8 cellular contexts compared by ENCODE assay signal in the genomic region with DNA sequence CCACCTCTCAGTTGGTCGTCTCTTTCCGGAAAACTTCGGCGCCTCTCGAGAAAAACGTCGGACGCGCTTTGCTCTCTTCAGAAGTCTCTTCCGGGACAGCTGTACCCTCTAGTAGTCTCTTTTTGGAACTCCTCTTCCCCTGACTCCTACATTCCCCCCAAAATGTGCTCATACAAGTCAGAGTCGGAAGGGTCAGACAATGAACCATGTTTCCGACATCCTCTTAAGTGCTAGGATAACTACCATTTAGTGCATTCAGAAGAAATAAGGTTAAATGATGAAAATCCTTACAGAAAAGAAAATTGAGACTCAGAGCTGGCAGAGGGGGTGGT. TPM values are rescaled to one million over a fixed set of nuclear protein-coding genes. Genes with fewer than 3 reads are reported as not detected.
A peak's percentile ranks its signal among the peaks of the same experiment; 100 is the strongest.
DNase-seq lines count a peak whose midpoint lies in the region; ATAC-seq and TF ChIP-seq lines count a peak whose summit lies in the region.

No MANE protein-coding gene starts in this region.

- peak overlapping the region; percentile 84 to 91 for H3K4me3 Mint-ChIP-seq in activated T-cell treated with anti-CD3 and anti-CD28 coated beads, Interleukin-2, amount 50 U/mL, for 72 hours

- peaks cover 9 to 13% of the 10 kb centered on the region in 2 donors for H3K36me3 Mint-ChIP-seq in activated T-cell treated with anti-CD3 and anti-CD28 coated beads, Interleukin-2, amount 50 U/mL, for 72 hours (ENCODE audit: insufficient read depth in 2 of 2)

- no peak for TF ChIP-seq RAD21 in liver (IDR thresholded peaks at IDR 0.05)

- no peaks in the 10 kb centered on the region for H3K9me3 Mint-ChIP-seq in activated T-cell treated with anti-CD3 and anti-CD28 coated beads, Interleukin-2, amount 50 U/mL, for 72 hours

- H3K27ac ChIP-seq in ascending aorta (peak overlapping the region; percentile 84 to 89), liver (ENCODE audit: low read depth in 1 of 2, low read length in 2 of 2) (peak overlapping the region; percentile 96), tibial nerve (peak overlapping the region; percentile 70 to 95 (median 84))

- peaks cover 55% of the 10 kb centered on the region for H3K4me1 Mint-ChIP-seq in activated T-cell treated with anti-CD3 and anti-CD28 coated beads, Interleukin-2, amount 50 U/mL, for 72 hours (ENCODE audit: low read depth)

- H3K27me3 Mint-ChIP-seq in activated T-cell treated with anti-CD3 and anti-CD28 coated beads, Interleukin-2, amount 50 U/mL, for 72 hours (ENCODE audit: low read depth), result no peaks in the 10 kb centered on the region

- TF ChIP-seq EP300 in tibial nerve (IDR thresholded peaks at IDR 0.05), result no peak

- no peak for TF ChIP-seq POLR2A in tibial nerve (IDR thresholded peaks at IDR 0.05)

- peak overlapping the region; percentile 83 for H3K27ac Mint-ChIP-seq in activated T-cell treated with anti-CD3 and anti-CD28 coated beads, Interleukin-2, amount 50 U/mL, for 72 hours

- H3K4me3 ChIP-seq in ascending aorta (peak overlapping the region; percentile 66 to 69), liver (ENCODE audit: low read depth in 1 of 3, low read length in 3 of 3) (peak overlapping the region; percentile 68 to 93 (median 89)), tibial nerve (peak overlapping the region; percentile 0 to 89 (median 82))

- ATAC-seq in activated T-cell treated with anti-CD3 and anti-CD28 coated beads, Interleukin-2, amount 50 U/mL, for 72 hours (replicated peaks in 1 of 2), result no peak
- no peak for ATAC-seq in GM19467 (IDR thresholded peaks at IDR 0.05; ENCODE audit: unreplicated experiment)
- no peak for ATAC-seq in HG03135 (IDR thresholded peaks at IDR 0.05; ENCODE audit: unreplicated experiment)
- no peak for ATAC-seq in GM18907 (IDR thresholded peaks at IDR 0.05; ENCODE audit: unreplicated experiment)

- intact Hi-C loops in ascending aorta (cut with DNase I), result loop anchor here (1.0 to 10.0 kb wide), 5 partner anchors 20 to 755 kb away; partner anchors contain the start of genes CD40, NCOA5, PCIF1 and SLC2A10

- H3K27me3 ChIP-seq in ascending aorta, result no peaks in the 10 kb centered on the region
- H3K27me3 ChIP-seq in liver (ENCODE audit: control insufficient read depth in 4 of 4, insufficient read depth in 4 of 4, low read length in 3 of 4), result no peaks in the 10 kb centered on the region
- H3K27me3 ChIP-seq in tibial nerve, result no peaks in the 10 kb centered on the region

- under 1% methylated on average over 12 of the region's 12 CpGs for WGBS in liver
- WGBS in tibial nerve, 2 donors, result 0% methylated on average over 12 of the region's 12 CpGs

- no peak for DNase-seq in activated T-cell treated with anti-CD3 and anti-CD28 coated beads, Interleukin-2, amount 50 U/mL, for 72 hours
- DNase-seq in activated T-cell treated with anti-CD3 and anti-CD28 coated beads, Interleukin-2, amount 50 U/mL, for 48 hours, result no peak
- DNase-seq in ascending aorta (ENCODE audit: low spot score in 2 of 2), result no peak
- no peak for DNase-seq in tibial nerve (ENCODE audit: low spot score in 2 of 2)

- H3K4me1 ChIP-seq in ascending aorta, result peaks cover 9 to 14% of the 10 kb centered on the region in 2 donors
- peaks cover 0 to 23% (median 10%) of the 10 kb centered on the region in 4 donors for H3K4me1 ChIP-seq in liver (ENCODE audit: control insufficient read depth in 4 of 4, insufficient read depth in 4 of 4, low read length in 3 of 4)
- peaks cover 0 to 38% (median 18%) of the 10 kb centered on the region in 4 donors for H3K4me1 ChIP-seq in tibial nerve

- H3K9me3 ChIP-seq in ascending aorta, result no peaks in the 10 kb centered on the region
- H3K9me3 ChIP-seq in liver (ENCODE audit: control insufficient read depth in 4 of 4, low read length in 3 of 4), result no peaks in the 10 kb centered on the region
- H3K9me3 ChIP-seq in tibial nerve, result no peaks in the 10 kb centered on the region

- H3K36me3 ChIP-seq in ascending aorta (peaks cover 4% of the 10 kb centered on the region in 2 donors), liver (ENCODE audit: control insufficient read depth in 4 of 4, insufficient read depth in 3 of 4, low read depth in 1 of 4, low read length in 3 of 4) (peaks cover 0 to 7% (median 4%) of the 10 kb centered on the region in 4 donors), tibial nerve (peaks cover 0 to 22% (median 0%) of the 10 kb centered on the region in 3 donors)

- H3K9ac ChIP-seq in liver (ENCODE audit: low read depth in 1 of 2, low read length in 2 of 2), result peak overlapping the region; percentile 87 to 89

- TF ChIP-seq CTCF in ascending aorta (IDR thresholded peaks at IDR 0.05) (no peak), liver (IDR thresholded peaks at IDR 0.05; ENCODE audit: low read depth, low read length, missing input control) (no peak), tibial nerve (IDR thresholded peaks at IDR 0.05) (no peak)

TF ChIP-seq in liver, 16 proteins besides CTCF, POLR2A, EP300 and RAD21:
- TF ChIP-seq, protein P1, sequence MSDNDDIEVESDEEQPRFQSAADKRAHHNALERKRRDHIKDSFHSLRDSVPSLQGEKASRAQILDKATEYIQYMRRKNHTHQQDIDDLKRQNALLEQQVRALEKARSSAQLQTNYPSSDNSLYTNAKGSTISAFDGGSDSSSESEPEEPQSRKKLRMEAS (IDR thresholded peaks at IDR 0.05), result peak; percentile 3
- TF ChIP-seq FOXA2 (IDR thresholded peaks at IDR 0.05), result no peak
- TF ChIP-seq NR2F2 (IDR thresholded peaks at IDR 0.05), result no peak
- TF ChIP-seq JUND (IDR thresholded peaks at IDR 0.05), result no peak
- TF ChIP-seq, protein P2, sequence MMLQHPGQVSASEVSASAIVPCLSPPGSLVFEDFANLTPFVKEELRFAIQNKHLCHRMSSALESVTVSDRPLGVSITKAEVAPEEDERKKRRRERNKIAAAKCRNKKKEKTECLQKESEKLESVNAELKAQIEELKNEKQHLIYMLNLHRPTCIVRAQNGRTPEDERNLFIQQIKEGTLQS (IDR thresholded peaks at IDR 0.05), result no peak
- no peak for TF ChIP-seq EGR1 (IDR thresholded peaks at IDR 0.05; ENCODE audit: low read depth in 2 of 2)
- peak; percentile 5 for TF ChIP-seq SP1 (IDR thresholded peaks at IDR 0.05)
- peak in 1 of 2 donors; percentile 4 for TF ChIP-seq HNF4A (conservative IDR thresholded peaks at IDR 0.05)

RNA-seq across cellular contexts. Expression of gene TP53RK, which starts 0.5 kb away (rescaled TPM):
- 10 to 100 TPM; 15.6 to 16.7 TPM for total RNA-seq in activated T-cell treated with anti-CD3 and anti-CD28 coated beads, Interleukin-2, amount 50 U/mL, for 72 hours
- total RNA-seq in ascending aorta (30.8 TPM), liver (10 to 100 TPM in 1 of 2 donors, 1 to 10 TPM in 1; 7.9 to 12.8 TPM), tibial nerve (10 to 100 TPM; 16.8 to 24.5 (median 21.9) TPM)
- 1 to 10 TPM; 4.7 to 5.7 TPM for polyA plus RNA-seq in liver

RNA-seq across cellular contexts. Expression of gene SLC2A10, which starts 19.7 kb away (rescaled TPM):
- under 1 TPM in 1 of 2 donors, not detected in 1; 0.07 TPM for total RNA-seq in activated T-cell treated with anti-CD3 and anti-CD28 coated beads, Interleukin-2, amount 50 U/mL, for 72 hours
- total RNA-seq in ascending aorta, result 13.1 TPM
- 10 to 100 TPM in 1 of 2 donors, 1 to 10 TPM in 1; 8.0 to 79.7 TPM for total RNA-seq in liver
- 10 to 100 TPM; 14.4 to 38.9 TPM for polyA plus RNA-seq in liver
- total RNA-seq in tibial nerve, result 10 to 100 TPM; 20.8 to 31.5 (median 27.3) TPM

RNA-seq across cellular contexts. Expression of gene SLC13A3, which starts 38.5 kb away (rescaled TPM):
- under 1 TPM in 1 of 2 donors, not detected in 1; 0.21 TPM for total RNA-seq in activated T-cell treated with anti-CD3 and anti-CD28 coated beads, Interleukin-2, amount 50 U/mL, for 72 hours
- not detected for total RNA-seq in ascending aorta
- total RNA-seq in liver, result 10 to 100 TPM in 1 of 2 donors, 1 to 10 TPM in 1; 1.5 to 10.7 TPM
- polyA plus RNA-seq in liver, result 1 to 10 TPM; 7.9 to 8.8 TPM
- total RNA-seq in tibial nerve, result 10 to 100 TPM in 2 of 4 donors, 1 to 10 TPM in 2; 5.7 to 11.6 (median 9.3) TPM

Comparison
In these comparisons a context has a peak if more than half of its experiments do, and no peak if none do; other contexts are left out.
1. RNA of gene SLC2A10, which starts 19.7 kb away (total RNA-seq): 8.0 to 79.7 TPM in liver, 20.8 to 31.5 TPM in tibial nerve and 13.1 TPM in ascending aorta (single experiment); 0.07 TPM in activated T-cell treated with anti-CD3 and anti-CD28 coated beads, Interleukin-2, amount 50 U/mL, for 72 hours; every median in the first group is over 4 times any median in the second.
2. Peak in every context shown above with its lines, with median percentiles within 50 percentile points of each other: H3K27ac ChIP-seq and H3K4me3 ChIP-seq.